11 cellular contexts compared by ENCODE assay signal in genomic region chr7:100556541-100556940, GRCh38. TPM values are rescaled to one million over a fixed set of nuclear protein-coding genes. Genes with fewer than 3 reads are reported as not detected.
DNase-seq lines count a peak whose midpoint lies in the region; ATAC-seq, FAIRE-seq and TF ChIP-seq lines count a peak whose summit lies in the region.
"Had no signal": no experiment of that assay in that cellular context is flagged by ENCODE, and none has a peak within 500 bp of the region (broad histone marks: within the 10 kb centered on the region; RNA-seq: fewer than 3 reads in every experiment).

No MANE protein-coding gene starts in this region.

- no peak for TF ChIP-seq CTCF in K562 (IDR thresholded peaks at IDR 0.05 in 2 of 3, conservative IDR thresholded peaks at IDR 0.05 in 1 of 3; ENCODE audit: insufficient read depth in 2 of 3, low read depth in 1 of 3, low read length in 3 of 3)

- FAIRE-seq in K562 (lab: Jason Lieb, UNC) = no peak

- no peak for TF ChIP-seq EP300 in K562 (IDR thresholded peaks at IDR 0.05; ENCODE audit: low read length)

- CTCF ChIA-PET in K562 (lab: Yijun Ruan, JAX; ENCODE audit: low intra/inter-chr PET ratio) = no interaction called here

- no peak overlapping the region for H2AFZ ChIP-seq in ACC112 (ENCODE audit: low read length, unreplicated experiment)
- no peak overlapping the region for H2AFZ ChIP-seq in K562 (ENCODE audit: low read depth, low read length)

- POLR2A ChIA-PET in K562 (lab: Yijun Ruan, JAX) = interaction anchor here (0.9 kb wide), 2 partner anchors 13 to 29 kb away, joined by 3 read pairs; partner anchors contain the start of genes FBXO24 and LRCH4

- H3K79me2 ChIP-seq in ACC112 (ENCODE audit: control insufficient read depth, insufficient read depth, low read length, unreplicated experiment) (no peaks in the 10 kb centered on the region), K562 (ENCODE audit: control insufficient read depth, insufficient read depth, low read length) (no peaks in the 10 kb centered on the region)

- no peak overlapping the region for H3K4me2 ChIP-seq in K562 (ENCODE audit: insufficient read depth, low read length)

- H3K36me3 ChIP-seq in ACC112 (ENCODE audit: insufficient read depth, low read length) (peaks cover 7% of the 10 kb centered on the region; the same call in 1 of the 2 replicates), MG63 (no peaks in the 10 kb centered on the region), K562 (ENCODE audit: control insufficient read depth, insufficient read depth, low read length) (peaks cover 58% of the 10 kb centered on the region; the same call in 2 of the 3 replicates)

- WGBS in K562 (ENCODE audit: insufficient coverage, low coverage, missing lambda C conversion rate) = 36% methylated on average over 4 of the region's 4 CpGs

- H3K27me3 ChIP-seq in ACC112 (ENCODE audit: insufficient read depth, low read length) = no peaks in the 10 kb centered on the region
- no peaks in the 10 kb centered on the region for H3K27me3 ChIP-seq in MG63
- H3K27me3 ChIP-seq in K562 (ENCODE audit: control insufficient read depth in 2 of 2, insufficient read depth in 2 of 2, low read length in 2 of 2) = no peaks in the 10 kb centered on the region
- H3K27me3 ChIP-seq: BLaER1 treated with 17β-estradiol and CSF1 and Interleukin-3, amounts not matched to agents 10 nM and 100 nM had no signal

- peak overlapping the region in 1 of 2 experiments; percentile 31; a peak in 1 of 4 replicates for H3K9ac ChIP-seq in K562 (ENCODE audit: insufficient read depth in 1 of 2, low read depth in 2 of 2, low read length in 2 of 2)

- H3K27ac ChIP-seq in ACC112 (ENCODE audit: low read depth, low read length) = peak overlapping the region; percentile 33; the same call in 1 of the 2 replicates
- H3K27ac ChIP-seq in K562 (ENCODE audit: extremely low read depth, low read depth, low read length) = 0 out of 3 replicates have a peak overlapping the region, but pooled peaks have one; percentile 21

- no TSS peak for BruUV-seq in K562 (replicated peaks; lab: Mats Ljungman, UMichigan)

- H3K4me3 ChIP-seq in ACC112 (ENCODE audit: low read depth, low read length) (no peak overlapping the region), MG63 (no peak overlapping the region), K562 (no peak overlapping the region)
- H3K4me3 ChIP-seq: BLaER1 treated with 17β-estradiol and CSF1 and Interleukin-3, amounts not matched to agents 10 nM and 100 nM had no signal

- intact Hi-C loops in K562 (cut with micrococcal nuclease) = no loop called here

- TF ChIP-seq RAD21 in K562 (CRISPR knock-in tag; conservative IDR thresholded peaks at IDR 0.05 in 1 of 2, IDR thresholded peaks at IDR 0.05 in 1 of 2) = peak in 1 of 2 experiments; percentile 21; a peak in 1 of 4 replicates

- no peaks in the 10 kb centered on the region for H4K20me1 ChIP-seq in K562 (replicated peaks; ENCODE audit: control insufficient read depth, insufficient read depth, low read length)
- H4K20me1 ChIP-seq: BLaER1 treated with 17β-estradiol and CSF1 and Interleukin-3, amounts not matched to agents 10 nM and 100 nM had no signal

- in situ Hi-C loops in K562 (cut with MboI) = loop anchor here (25.0 kb wide), 1 partner anchor 94 kb away; the partner anchor contains the start of gene SPACDR

- H3K9me3 ChIP-seq in MG63 (no peaks in the 10 kb centered on the region), K562 (replicated peaks; ENCODE audit: control insufficient read depth, insufficient read depth, low read depth, low read length) (no peaks in the 10 kb centered on the region)
- H3K9me3 ChIP-seq: BLaER1 treated with 17β-estradiol and CSF1 and Interleukin-3, amounts not matched to agents 10 nM and 100 nM had no signal

- no peaks in the 10 kb centered on the region for H3K9me1 ChIP-seq in K562 (ENCODE audit: control insufficient read depth, insufficient read depth, low read length)

- TF ChIP-seq POLR2A in K562 (conservative IDR thresholded peaks at IDR 0.05) = no peak

- ATAC-seq in K562 (peak; percentile 21; the same call in 1 of the 3 replicates), HG03039 (IDR thresholded peaks at IDR 0.05; ENCODE audit: unreplicated experiment) (no peak)

- H3K4me1 ChIP-seq in ACC112 (ENCODE audit: control insufficient read depth, insufficient read depth, low read length, unreplicated experiment) (peaks cover 13% of the 10 kb centered on the region), K562 (replicated peaks in 1 of 2; ENCODE audit: control insufficient read depth in 2 of 2, insufficient read depth in 2 of 2, low read length in 2 of 2) (peaks cover 7 to 9% of the 10 kb centered on the region in 2 experiments; a peak in 3 of 5 replicates)

- peak; percentile 33 for DNase-seq in MG63
- DNase-seq in K562 (ENCODE audit: extremely low read depth in 1 of 4, low spot score in 3 of 4) = peak in 1 of 4 experiments; percentile 45
- no peak for DNase-seq in NCI-H2196 (lab: John Stamatoyannopoulos, UW; ENCODE audit: unreplicated experiment)
- DNase-seq in effector CD4-positive, alpha-beta T cell = no peak
- DNase-seq: activated T-cell treated with anti-CD3 and anti-CD28 coated beads, Interleukin-2, amount 50 U/mL, for 48 hours; cortex of kidney; hypothalamus; NCI-H510A treated with DMSO at 0.1 percent for 48 hours had no signal

RNA-seq across cellular contexts. Expression of gene SAP25, which starts 17.2 kb away (rescaled TPM):
- total RNA-seq in MG63 (2014; rRNA removed; shearing (Covaris generic); ENCODE audit: low replicate concordance) = not detected in 2 replicates
- total RNA-seq in K562 (2011; cell fraction: chromatin; rRNA removed; ENCODE audit: low replicate concordance) = 7.1 and 11.6 TPM in 2 replicates
- total RNA-seq in K562 (2011; cell fraction: nucleolus; rRNA removed) = 13.0 and 18.8 TPM in 2 replicates
- total RNA-seq in K562 (2011; cell fraction: nucleoplasm; rRNA removed) = 5.2 and 5.7 TPM in 2 replicates
- total RNA-seq in K562 (2014; rRNA removed) (1.3 and 1.8 TPM in 2 replicates), K562 (2014; rRNA removed; fragmentation: Illumina TruSeq; extraction: Trizol) (0.48 TPM in 1 of 2 replicates, not detected in the other), K562 (2015; rRNA removed; fragmentation: Illumina TruSeq; extraction: Trizol) (1.1 TPM in 2 replicates), K562 (2021) (3.2 and 5.3 TPM in 2 replicates)
- polyA plus RNA-seq in K562 (2011; rRNA removed) (0.42 and 2.1 TPM in 2 replicates), K562 (2014; fragmentation: Illumina TruSeq; extraction: Trizol) (0.48 and 2.8 TPM in 2 replicates), K562 (2014; fragmentation: Nextera tagmentation; extraction: Ambion mirVana) (under 1 TPM; 0.13 to 0.14 TPM), K562 (2014; rRNA removed) (4.2 and 8.1 TPM in 2 replicates)
- polyA plus RNA-seq in K562 (2011; cell fraction: cytosol; rRNA removed) = 0.96 and 3.5 TPM in 2 replicates
- polyA plus RNA-seq in K562 (2011; cell fraction: nucleus; rRNA removed) = 11.2 and 27.2 TPM in 2 replicates
- 4.8 and 12.8 TPM in 2 replicates for polyA plus RNA-seq in K562 (2012)
- not detected in 2 replicates for polyA minus RNA-seq in K562 (2011; rRNA and poly(A)+ RNA removed)
- not detected in 2 replicates for polyA minus RNA-seq in K562 (2011; cell fraction: cytosol; rRNA and poly(A)+ RNA removed)
- polyA minus RNA-seq in K562 (2011; cell fraction: nucleus; rRNA and poly(A)+ RNA removed) = 2.0 and 3.4 TPM in 2 replicates

RNA-seq across cellular contexts. Expression of gene AGFG2, which starts 17.5 kb away (rescaled TPM):
- total RNA-seq in MG63 (2014; rRNA removed; shearing (Covaris generic); ENCODE audit: low replicate concordance) = 5.8 and 10.2 TPM in 2 replicates
- 25.6 and 42.2 TPM in 2 replicates for total RNA-seq in K562 (2011; cell fraction: chromatin; rRNA removed; ENCODE audit: low replicate concordance)
- total RNA-seq in K562 (2011; cell fraction: nucleolus; rRNA removed) = 22.7 and 25.7 TPM in 2 replicates
- 28.4 and 39.7 TPM in 2 replicates for total RNA-seq in K562 (2011; cell fraction: nucleoplasm; rRNA removed)
- total RNA-seq in K562 (2014; rRNA removed) (11.7 and 20.2 TPM in 2 replicates), K562 (2014; rRNA removed; fragmentation: Illumina TruSeq; extraction: Trizol) (3.6 and 4.3 TPM in 2 replicates), K562 (2015; rRNA removed; fragmentation: Illumina TruSeq; extraction: Trizol) (7.8 and 9.3 TPM in 2 replicates), K562 (2021) (23.1 and 23.4 TPM in 2 replicates)
- polyA plus RNA-seq in K562 (2011; rRNA removed) (4.6 and 5.2 TPM in 2 replicates), K562 (2014; fragmentation: Illumina TruSeq; extraction: Trizol) (6.5 and 9.6 TPM in 2 replicates), K562 (2014; fragmentation: Nextera tagmentation; extraction: Ambion mirVana) (under 1 TPM; 0.31 to 0.32 TPM), K562 (2014; rRNA removed) (10.0 and 16.8 TPM in 2 replicates)
- polyA plus RNA-seq in K562 (2011; cell fraction: cytosol; rRNA removed) = 3.8 and 25.5 TPM in 2 replicates
- 12.0 and 33.1 TPM in 2 replicates for polyA plus RNA-seq in K562 (2011; cell fraction: nucleus; rRNA removed)
- polyA plus RNA-seq in K562 (2012) = 9.7 and 18.9 TPM in 2 replicates
- 3.7 and 4.3 TPM in 2 replicates for polyA minus RNA-seq in K562 (2011; rRNA and poly(A)+ RNA removed)
- 3.9 and 8.0 TPM in 2 replicates for polyA minus RNA-seq in K562 (2011; cell fraction: cytosol; rRNA and poly(A)+ RNA removed)
- polyA minus RNA-seq in K562 (2011; cell fraction: nucleus; rRNA and poly(A)+ RNA removed) = 10.2 and 12.1 TPM in 2 replicates

RNA-seq across cellular contexts. Expression of gene LRCH4, which starts 29.4 kb away (rescaled TPM):
- total RNA-seq in MG63 (2014; rRNA removed; shearing (Covaris generic); ENCODE audit: low replicate concordance) = 3.8 and 6.3 TPM in 2 replicates
- 117 and 377 TPM in 2 replicates for total RNA-seq in K562 (2011; cell fraction: chromatin; rRNA removed; ENCODE audit: low replicate concordance)
- 224 and 228 TPM in 2 replicates for total RNA-seq in K562 (2011; cell fraction: nucleolus; rRNA removed)
- total RNA-seq in K562 (2011; cell fraction: nucleoplasm; rRNA removed) = 133 and 136 TPM in 2 replicates
- 15.0 and 33.7 TPM in 2 replicates for total RNA-seq in K562 (2014; rRNA removed)
- 3.3 and 6.0 TPM in 2 replicates for total RNA-seq in K562 (2014; rRNA removed; fragmentation: Illumina TruSeq; extraction: Trizol)
- total RNA-seq in K562 (2015; rRNA removed; fragmentation: Illumina TruSeq; extraction: Trizol) = 15.0 and 17.2 TPM in 2 replicates
- 56.0 and 63.3 TPM in 2 replicates for total RNA-seq in K562 (2021)
- 9.0 and 22.2 TPM in 2 replicates for polyA plus RNA-seq in K562 (2011; rRNA removed)
- 8.5 and 16.9 TPM in 2 replicates for polyA plus RNA-seq in K562 (2011; cell fraction: cytosol; rRNA removed)
- polyA plus RNA-seq in K562 (2011; cell fraction: nucleus; rRNA removed) = 184 and 234 TPM in 2 replicates
- polyA plus RNA-seq in K562 (2012) = 28.5 and 77.6 TPM in 2 replicates
- polyA plus RNA-seq in K562 (2014; fragmentation: Illumina TruSeq; extraction: Trizol) = 15.7 and 28.6 TPM in 2 replicates
- under 1 TPM; 0.06 to 0.25 TPM for polyA plus RNA-seq in K562 (2014; fragmentation: Nextera tagmentation; extraction: Ambion mirVana)
- 41.0 and 53.0 TPM in 2 replicates for polyA plus RNA-seq in K562 (2014; rRNA removed)
- 7.4 and 7.6 TPM in 2 replicates for polyA minus RNA-seq in K562 (2011; rRNA and poly(A)+ RNA removed)
- 25.4 and 28.8 TPM in 2 replicates for polyA minus RNA-seq in K562 (2011; cell fraction: cytosol; rRNA and poly(A)+ RNA removed)
- 61.5 and 71.8 TPM in 2 replicates for polyA minus RNA-seq in K562 (2011; cell fraction: nucleus; rRNA and poly(A)+ RNA removed)

RNA-seq across cellular contexts. Expression of gene FBXO24, which starts 29.6 kb away (rescaled TPM):
- 1.0 and 1.2 TPM in 2 replicates for total RNA-seq in MG63 (2014; rRNA removed; shearing (Covaris generic); ENCODE audit: low replicate concordance)
- 1.5 and 2.7 TPM in 2 replicates for total RNA-seq in K562 (2011; cell fraction: chromatin; rRNA removed; ENCODE audit: low replicate concordance)
- total RNA-seq in K562 (2011; cell fraction: nucleolus; rRNA removed) = 1.6 and 2.0 TPM in 2 replicates
- total RNA-seq in K562 (2011; cell fraction: nucleoplasm; rRNA removed) = 1.1 and 2.1 TPM in 2 replicates
- total RNA-seq in K562 (2014; rRNA removed) (0.50 and 1.4 TPM in 2 replicates), K562 (2014; rRNA removed; fragmentation: Illumina TruSeq; extraction: Trizol) (0.10 and 0.33 TPM in 2 replicates), K562 (2015; rRNA removed; fragmentation: Illumina TruSeq; extraction: Trizol) (0.49 and 0.51 TPM in 2 replicates), K562 (2021) (0.94 and 0.95 TPM in 2 replicates)
- polyA plus RNA-seq in K562 (2011; rRNA removed) (0.50 and 0.57 TPM in 2 replicates), K562 (2014; fragmentation: Illumina TruSeq; extraction: Trizol) (0.42 and 0.80 TPM in 2 replicates), K562 (2014; fragmentation: Nextera tagmentation; extraction: Ambion mirVana) (under 1 TPM; 0.17 to 0.27 TPM), K562 (2014; rRNA removed) (0.73 and 1.3 TPM in 2 replicates)
- polyA plus RNA-seq in K562 (2011; cell fraction: cytosol; rRNA removed) = 0.86 and 1.00 TPM in 2 replicates
- 2.1 and 3.5 TPM in 2 replicates for polyA plus RNA-seq in K562 (2011; cell fraction: nucleus; rRNA removed)
- 0.52 and 1.0 TPM in 2 replicates for polyA plus RNA-seq in K562 (2012)
- 0.51 and 0.84 TPM in 2 replicates for polyA minus RNA-seq in K562 (2011; rRNA and poly(A)+ RNA removed)
- 0.67 TPM in 1 of 2 replicates, not detected in the other for polyA minus RNA-seq in K562 (2011; cell fraction: cytosol; rRNA and poly(A)+ RNA removed)
- 0.67 and 0.78 TPM in 2 replicates for polyA minus RNA-seq in K562 (2011; cell fraction: nucleus; rRNA and poly(A)+ RNA removed)

RNA-seq across cellular contexts. Expression of gene PCOLCE, which starts 45.6 kb away (rescaled TPM):
- 53.5 and 1,171 TPM in 2 replicates for total RNA-seq in MG63 (2014; rRNA removed; shearing (Covaris generic); ENCODE audit: low replicate concordance)
- 11.5 and 28.7 TPM in 2 replicates for total RNA-seq in K562 (2011; cell fraction: chromatin; rRNA removed; ENCODE audit: low replicate concordance)
- total RNA-seq in K562 (2011; cell fraction: nucleolus; rRNA removed) = 29.5 and 34.2 TPM in 2 replicates
- total RNA-seq in K562 (2011; cell fraction: nucleoplasm; rRNA removed) = 23.0 and 24.9 TPM in 2 replicates
- total RNA-seq in K562 (2014; rRNA removed) = 13.5 and 14.1 TPM in 2 replicates
- 3.8 and 4.5 TPM in 2 replicates for total RNA-seq in K562 (2014; rRNA removed; fragmentation: Illumina TruSeq; extraction: Trizol)
- 8.9 and 10.0 TPM in 2 replicates for total RNA-seq in K562 (2015; rRNA removed; fragmentation: Illumina TruSeq; extraction: Trizol)
- total RNA-seq in K562 (2021) = 32.4 and 33.9 TPM in 2 replicates
- 5.0 and 11.8 TPM in 2 replicates for polyA plus RNA-seq in K562 (2011; rRNA removed)
- polyA plus RNA-seq in K562 (2011; cell fraction: cytosol; rRNA removed) = 9.0 and 11.0 TPM in 2 replicates
- polyA plus RNA-seq in K562 (2011; cell fraction: nucleus; rRNA removed) = 59.3 and 94.1 TPM in 2 replicates
- polyA plus RNA-seq in K562 (2012) = 21.8 and 34.6 TPM in 2 replicates
- 30.4 and 31.8 TPM in 2 replicates for polyA plus RNA-seq in K562 (2014; fragmentation: Illumina TruSeq; extraction: Trizol)
- 1 to 10 TPM; 5.2 to 5.4 TPM for polyA plus RNA-seq in K562 (2014; fragmentation: Nextera tagmentation; extraction: Ambion mirVana)
- 28.0 and 28.6 TPM in 2 replicates for polyA plus RNA-seq in K562 (2014; rRNA removed)
- 1.6 and 2.0 TPM in 2 replicates for polyA minus RNA-seq in K562 (2011; rRNA and poly(A)+ RNA removed)
- 5.7 and 10.1 TPM in 2 replicates for polyA minus RNA-seq in K562 (2011; cell fraction: cytosol; rRNA and poly(A)+ RNA removed)
- 7.3 and 10.7 TPM in 2 replicates for polyA minus RNA-seq in K562 (2011; cell fraction: nucleus; rRNA and poly(A)+ RNA removed)
